24 cellular contexts compared by ENCODE assay signal in genomic region chr16:17409894-17410293, GRCh38.
DNase-seq lines count a peak whose midpoint lies in the region; ATAC-seq, FAIRE-seq and TF ChIP-seq lines count a peak whose summit lies in the region.
"Had no signal": no experiment of that assay in that cellular context is flagged by ENCODE, and none has a peak within 500 bp of the region (broad histone marks: within the 10 kb centered on the region; RNA-seq: fewer than 3 reads in every experiment).

No MANE protein-coding gene starts in this region.

- no peak for DNase-seq in GM12892 (ENCODE audit: insufficient read length)
- DNase-seq in anterior cingulate cortex (lab: John Stamatoyannopoulos, UW) = peak in 37 of 58 donors; percentile 4 to 57 (median 24)
- DNase-seq in inferior parietal cortex (ENCODE audit: extremely low spot score) = peak; percentile 52
- peak; percentile 70 for DNase-seq in superior temporal gyrus (ENCODE audit: extremely low spot score)
- no peak for DNase-seq in activated CD8-positive, alpha-beta memory T cell treated with anti-CD3 and anti-CD28 coated beads for 24 hours
- DNase-seq: activated CD4-positive, CD25-positive, alpha-beta regulatory T cell treated with anti-CD3 and anti-CD28 coated beads, Interleukin-2, amount 50 U/mL, for 72 hours; activated CD8-positive, alpha-beta T cell treated with anti-CD3 and anti-CD28 coated beads, Interleukin-2, amount 10 ng/mL, durations not matched to agents 7 days and 5 days; activated gamma-delta T cell; body of pancreas; DMS53; effector CD8-positive, alpha-beta T cell; foreskin fibroblast; H9; naive thymus-derived CD8-positive, alpha-beta T cell; NCI-H2107; NCI-H524; NK-92 treated with Interleukin-12 subunit alpha and Interleukin-12 subunit beta, amount 100 ng/mL, for 24 hours; Peyer's patch; SJCRH30; spleen; stimulated activated CD4-positive, alpha-beta T cell treated with anti-CD3 and anti-CD28 coated beads, Interleukin-2, amount 100 ng/mL, for 48 hours; stimulated activated naive CD4-positive, alpha-beta T cell had no signal

- no peak for TF ChIP-seq POLR2A in GM12892 (IDR thresholded peaks at IDR 0.05; ENCODE audit: low read depth, low read length)

- ATAC-seq in GM18498 (IDR thresholded peaks at IDR 0.05; ENCODE audit: unreplicated experiment) (no peak), HG03039 (IDR thresholded peaks at IDR 0.05; ENCODE audit: unreplicated experiment) (no peak)
- ATAC-seq: activated CD8-positive, alpha-beta T cell treated with anti-CD3 and anti-CD28 coated beads, Interleukin-2, amount 10 ng/mL, durations not matched to agents 7 days and 5 days; body of pancreas; naive thymus-derived CD8-positive, alpha-beta T cell had no signal

- FAIRE-seq in GM12892 (lab: Jason Lieb, UNC) = peak; percentile 70

Comparison
In these comparisons a context has a peak if more than half of its experiments do, and no peak if none do; other contexts are left out.
1. DNase-seq: peak in anterior cingulate cortex (37 of 58), inferior parietal cortex (single experiment) and superior temporal gyrus (single experiment); none in GM12892 (single experiment) and activated CD8-positive, alpha-beta memory T cell treated with anti-CD3 and anti-CD28 coated beads for 24 hours (single experiment).